In genomic region chr15:88904808-88905327, GRCh38 we compare ENCODE assay signal across 8 cellular contexts. TPM values are rescaled to one million over a fixed set of nuclear protein-coding genes. Genes with fewer than 3 reads are reported as not detected.
DNase-seq lines count a peak whose midpoint lies in the region; TF ChIP-seq lines count a peak whose summit lies in the region.

No MANE protein-coding gene starts in this region.

- TF ChIP-seq CTCF in GM10248 (IDR thresholded peaks at IDR 0.05; ENCODE audit: control extremely low read depth, extremely low read depth, low read depth, missing control alignments) (peak; percentile 93), spleen (IDR thresholded peaks at IDR 0.05 in 8 of 11, conservative IDR thresholded peaks at IDR 0.05 in 3 of 11) (peak; percentile 94 to 98 (median 98))

- TF ChIP-seq POLR2A in spleen (IDR thresholded peaks at IDR 0.05): no peak

- H3K27ac ChIP-seq in spleen: peak overlapping the region in 2 of 8 donors; percentile 43 to 72

- no peak overlapping the region for H3K4me3 ChIP-seq in H7 (ENCODE audit: insufficient read depth, low read depth, low read length)
- no peak overlapping the region for H3K4me3 ChIP-seq in spleen

- peak; percentile 85 for DNase-seq in GM10248 (ENCODE audit: extremely low spot score)
- peak; percentile 90 for DNase-seq in H7
- DNase-seq in MV-4-11 (lab: John Stamatoyannopoulos, UW): peak; percentile 43
- peak; percentile 91 for DNase-seq in T-helper 22 cell (ENCODE audit: low read depth)
- peak in 55 of 58 donors; percentile 18 to 87 (median 66) for DNase-seq in anterior cingulate cortex (lab: John Stamatoyannopoulos, UW)
- peak in 49 of 51 donors; percentile 7 to 83 (median 61) for DNase-seq in hypothalamus (lab: John Stamatoyannopoulos, UW)
- peak; percentile 93 for DNase-seq in spleen
- DNase-seq in HPDE6-E6E7 (ENCODE audit: extremely low spot score): no peak

- no peaks in the 10 kb centered on the region for H3K27me3 ChIP-seq in H7 (ENCODE audit: control insufficient read depth, insufficient read depth, low read length)
- H3K27me3 ChIP-seq in spleen (replicated peaks in 1 of 7): no peaks in the 10 kb centered on the region

- peaks cover 89% of the 10 kb centered on the region for H3K36me3 ChIP-seq in H7 (replicated peaks; ENCODE audit: control insufficient read depth, insufficient read depth, low read length)
- H3K36me3 ChIP-seq in spleen: peaks cover 0 to 66% (median 0%) of the 10 kb centered on the region in 6 donors

- WGBS in spleen, 5 donors: 37 to 43% (median 39%) methylated on average over 7 to 9 of the region's 9 CpGs

- intact Hi-C loops in spleen (cut with DNase I; ENCODE audit: low total_unique reads): loop anchor here (10.0 kb wide), 2 partner anchors 110 to 270 kb away; no protein-coding TSS in a partner anchor

- POLR2A ChIA-PET in GM10248 (lab: Yijun Ruan, JAX): no interaction called here

- CTCF ChIA-PET in GM10248 (lab: Yijun Ruan, JAX): interaction anchor here (0.7 to 3.6 kb wide), 51 partner anchors 9 to 396 kb away, joined by 3 to 29 read pairs (median 5); partner anchors contain the start of genes HAPLN3, ISG20 and MFGE8

- H3K9me3 ChIP-seq in spleen: no peaks in the 10 kb centered on the region

- H3K4me1 ChIP-seq in spleen: peaks cover 0 to 15% (median 9%) of the 10 kb centered on the region in 6 donors

RNA-seq across cellular contexts. Expression of gene MFGE8, which starts 8.3 kb away (rescaled TPM):
- total RNA-seq in H7 (2014; rRNA removed; shearing (Covaris generic)): 151 and 182 TPM in 2 replicates
- total RNA-seq in spleen: 100 to 1,000 TPM in 1 of 7 donors, 10 to 100 TPM in 6; 29.0 to 105 (median 66.8) TPM
- polyA plus RNA-seq in spleen: 10 to 100 TPM; 21.8 to 82.7 (median 62.9) TPM

RNA-seq across cellular contexts. Expression of gene HAPLN3, which starts 9.5 kb away (rescaled TPM):
- total RNA-seq in H7 (2014; rRNA removed; shearing (Covaris generic)): 8.1 and 11.5 TPM in 2 replicates
- total RNA-seq in spleen: 10 to 100 TPM; 12.6 to 36.0 (median 17.3) TPM
- polyA plus RNA-seq in spleen: 10 to 100 TPM in 2 of 3 donors, 1 to 10 TPM in 1; 9.7 to 16.6 (median 14.8) TPM
